Comparison of ENCODE assay signal across 8 cellular contexts in the genomic region with DNA sequence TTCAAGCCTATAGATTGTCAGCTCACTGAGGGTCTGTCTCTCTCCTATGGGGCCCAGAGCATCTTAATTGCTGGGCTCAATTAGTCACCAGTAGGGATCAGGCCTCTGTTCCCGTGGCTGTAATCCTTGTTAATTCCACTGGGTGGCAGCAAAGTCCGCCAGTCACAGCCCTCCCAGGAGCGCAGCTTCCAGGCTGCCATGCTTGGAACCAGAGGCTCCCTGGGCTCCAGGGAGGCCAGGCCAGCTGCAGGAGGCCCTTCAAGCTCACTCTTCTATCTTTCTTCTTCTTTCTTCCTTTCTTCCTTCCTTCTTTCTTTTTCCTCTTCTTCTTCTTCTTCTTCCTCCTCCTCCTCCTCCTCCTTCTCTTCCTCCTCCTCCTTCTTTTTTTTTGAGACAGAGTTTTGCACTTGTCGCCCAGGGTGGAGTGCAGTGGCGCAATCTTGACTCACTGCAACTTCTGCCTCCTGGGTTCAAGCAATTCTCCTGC. TPM values are rescaled to one million over a fixed set of nuclear protein-coding genes. Genes with fewer than 3 reads are reported as not detected.
A peak's percentile ranks its signal among the peaks of the same experiment; 100 is the strongest.
DNase-seq lines count a peak whose midpoint lies in the region; ATAC-seq and TF ChIP-seq lines count a peak whose summit lies in the region.

No MANE protein-coding gene starts in this region.

- WGBS in upper lobe of left lung, 2 donors: 33% methylated on average over 5 of the region's 5 CpGs

- no peak for TF ChIP-seq POLR2A in upper lobe of left lung (IDR thresholded peaks at IDR 0.05)

- TF ChIP-seq CTCF in RWPE2 (IDR thresholded peaks at IDR 0.05; ENCODE audit: poor library complexity, severe bottlenecking): peak; percentile 99
- TF ChIP-seq CTCF in foreskin keratinocyte (conservative IDR thresholded peaks at IDR 0.05): peak; percentile 96
- TF ChIP-seq CTCF in osteocyte (IDR thresholded peaks at IDR 0.05): peak; percentile 94
- peak; percentile 89 to 95 (median 92) for TF ChIP-seq CTCF in upper lobe of left lung (IDR thresholded peaks at IDR 0.05)

- no peaks in the 10 kb centered on the region for H3K36me3 Mint-ChIP-seq in osteocyte (ENCODE audit: unreplicated experiment)

- H3K4me1 ChIP-seq in RWPE2 (ENCODE audit: insufficient read depth, poor library complexity, severe bottlenecking) (no peaks in the 10 kb centered on the region), foreskin keratinocyte (no peaks in the 10 kb centered on the region), upper lobe of left lung (no peaks in the 10 kb centered on the region)

- H3K36me3 ChIP-seq in RWPE2 (ENCODE audit: low read depth) (no peaks in the 10 kb centered on the region), upper lobe of left lung (no peaks in the 10 kb centered on the region)

- H3K27ac ChIP-seq in RWPE2 (ENCODE audit: poor library complexity, severe bottlenecking) (no peak overlapping the region), foreskin keratinocyte (no peak overlapping the region), upper lobe of left lung (no peak overlapping the region)

- H3K9me3 ChIP-seq in RWPE2 (ENCODE audit: severe bottlenecking) (no peaks in the 10 kb centered on the region), upper lobe of left lung (no peaks in the 10 kb centered on the region)

- H3K27me3 ChIP-seq in RWPE2 (ENCODE audit: insufficient read depth, poor library complexity, severe bottlenecking): no peaks in the 10 kb centered on the region
- H3K27me3 ChIP-seq in foreskin keratinocyte: peaks cover 16% of the 10 kb centered on the region
- no peaks in the 10 kb centered on the region for H3K27me3 ChIP-seq in upper lobe of left lung

- DNase-seq in activated gamma-delta T cell treated with Interleukin-2 at 50 U/mL for 16 hours (peak; percentile 73), activated gamma-delta T cell (lab: John Stamatoyannopoulos, UW) (no peak), M059J (ENCODE audit: low read depth) (peak; percentile 72), RWPE2 (ENCODE audit: low spot score) (no peak), foreskin keratinocyte (peak; percentile 31 to 46), osteocyte (ENCODE audit: extremely low spot score, unreplicated experiment) (peak; percentile 92), upper lobe of left lung (peak in 1 of 2 donors; percentile 77)
- DNase-seq in activated T-helper 9 cell treated with anti-CD3 and anti-CD28 coated beads, Interleukin-2, amount 50 U/mL, for 16 hours (ENCODE audit: low read depth): peak; percentile 61

- peak; percentile 98 for ATAC-seq in RWPE2 (ENCODE audit: low read depth)
- peak; percentile 94 for ATAC-seq in foreskin keratinocyte
- peak; percentile 94 to 97 for ATAC-seq in upper lobe of left lung (ENCODE audit: low FRiP score in 2 of 2)

- H3K4me3 ChIP-seq in RWPE2 (ENCODE audit: severe bottlenecking) (no peak overlapping the region), upper lobe of left lung (no peak overlapping the region)

- H3K27me3 Mint-ChIP-seq in osteocyte (ENCODE audit: unreplicated experiment): peaks cover 3% of the 10 kb centered on the region

- H3K27ac Mint-ChIP-seq in osteocyte (ENCODE audit: unreplicated experiment): no peak overlapping the region

- H3K9me3 Mint-ChIP-seq in osteocyte (ENCODE audit: unreplicated experiment): no peaks in the 10 kb centered on the region

- peaks cover 7% of the 10 kb centered on the region for H3K4me1 Mint-ChIP-seq in osteocyte (ENCODE audit: unreplicated experiment)

- H3K4me3 Mint-ChIP-seq in osteocyte (ENCODE audit: unreplicated experiment): no peak overlapping the region

- TF ChIP-seq EP300 in upper lobe of left lung (IDR thresholded peaks at IDR 0.05): no peak

RNA-seq across cellular contexts. Expression of gene RNU5B-1, which starts 14.4 kb away (rescaled TPM):
- not detected in 2 replicates for total RNA-seq in M059J (2014; rRNA removed; shearing (Covaris generic))
- not detected in 2 replicates for total RNA-seq in foreskin keratinocyte
- polyA plus RNA-seq in foreskin keratinocyte: not detected in 2 replicates
- 18.5 and 32.7 TPM in 2 replicates for total RNA-seq in osteocyte
- total RNA-seq in upper lobe of left lung: 10 to 100 TPM in 2 of 6 donors, not detected in 4; 22.5 to 38.1 TPM

RNA-seq across cellular contexts. Expression of gene RNU5A-1, which starts 23.1 kb away (rescaled TPM):
- total RNA-seq in M059J (2014; rRNA removed; shearing (Covaris generic)): not detected in 2 replicates
- total RNA-seq in foreskin keratinocyte: not detected in 2 replicates
- not detected in 2 replicates for polyA plus RNA-seq in foreskin keratinocyte
- not detected in 2 replicates for total RNA-seq in osteocyte
- total RNA-seq in upper lobe of left lung: not detected

RNA-seq across cellular contexts. Expression of gene PARP16, which starts 32.2 kb away (rescaled TPM):
- total RNA-seq in M059J (2014; rRNA removed; shearing (Covaris generic)): 7.1 and 14.8 TPM in 2 replicates
- total RNA-seq in foreskin keratinocyte (3.6 and 4.4 TPM in 2 replicates), osteocyte (9.4 and 9.5 TPM in 2 replicates), upper lobe of left lung (10 to 100 TPM in 1 of 6 donors, 1 to 10 TPM in 5; 6.3 to 20.6 (median 7.9) TPM)
- 3.1 and 3.2 TPM in 2 replicates for polyA plus RNA-seq in foreskin keratinocyte

RNA-seq across cellular contexts. Expression of gene IGDCC3, which starts 58.9 kb away (rescaled TPM):
- total RNA-seq in M059J (2014; rRNA removed; shearing (Covaris generic)): not detected in 2 replicates
- total RNA-seq in foreskin keratinocyte (not detected in 2 replicates), osteocyte (0.16 and 0.48 TPM in 2 replicates), upper lobe of left lung (under 1 TPM in 2 of 6 donors, not detected in 4; 0.10 to 0.29 TPM)
- polyA plus RNA-seq in foreskin keratinocyte: not detected in 2 replicates

Comparison
In these comparisons a context has a peak if more than half of its experiments do, and no peak if none do; other contexts are left out.
1. DNase-seq: peak in activated gamma-delta T cell treated with Interleukin-2 at 50 U/mL for 16 hours (single experiment), M059J (single experiment), activated T-helper 9 cell treated with anti-CD3 and anti-CD28 coated beads, Interleukin-2, amount 50 U/mL, for 16 hours (single experiment), foreskin keratinocyte (2 of 2) and osteocyte (single experiment); none in activated gamma-delta T cell (single experiment) and RWPE2 (single experiment).
2. Peak in every context shown above with its lines, with median percentiles within 50 percentile points of each other: ATAC-seq and CTCF ChIP-seq.